Comparison of ENCODE assay signal across 20 cellular contexts in the genomic region with DNA sequence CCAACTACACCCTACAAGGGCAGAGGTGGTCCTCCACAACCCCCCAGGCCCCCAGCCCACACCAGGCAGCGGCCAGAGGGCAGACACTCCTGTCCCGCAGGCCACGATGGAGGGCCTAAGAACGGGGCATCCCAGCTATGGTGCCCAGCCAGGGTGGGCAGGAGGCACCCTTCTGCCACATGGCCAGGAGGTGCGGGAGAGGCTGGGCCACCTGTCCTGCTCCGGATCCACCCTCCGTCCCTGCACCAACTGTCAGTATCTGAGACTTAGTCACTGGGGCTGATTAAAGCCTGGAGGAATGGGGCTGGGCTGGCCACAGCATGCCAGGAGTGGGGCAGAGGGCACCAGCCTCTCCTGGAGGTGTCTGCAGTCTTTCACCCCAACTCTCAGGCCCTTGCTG. TPM values are rescaled to one million over a fixed set of nuclear protein-coding genes. Genes with fewer than 3 reads are reported as not detected.
DNase-seq lines count a peak whose midpoint lies in the region; ATAC-seq and TF ChIP-seq lines count a peak whose summit lies in the region.
"Had no signal": no experiment of that assay in that cellular context is flagged by ENCODE, and none has a peak within 500 bp of the region (broad histone marks: within the 10 kb centered on the region; RNA-seq: fewer than 3 reads in every experiment).

No MANE protein-coding gene starts in this region.

- DNase-seq in EH (ENCODE audit: low read depth) (peak; percentile 28), NCI-H226 (peak; percentile 52), gastrocnemius medialis (no peak), NCI-H1092 treated with DMSO at 0.1 percent for 48 hours (lab: John Stamatoyannopoulos, UW) (no peak)
- no peak for DNase-seq in activated CD4-positive, CD25-positive, alpha-beta regulatory T cell treated with anti-CD3 and anti-CD28 coated beads, Interleukin-2, amount 50 U/mL, for 72 hours
- DNase-seq: activated CD4-positive, alpha-beta T cell treated with anti-CD3 and anti-CD28 coated beads for 48 hours; activated CD8-positive, alpha-beta memory T cell treated with anti-CD3 and anti-CD28 coated beads, Interleukin-2, amount 50 U/mL, for 4 hours; activated gamma-delta T cell; GDM1; GOT3; NCI-H2029; stimulated activated CD4-positive, alpha-beta T cell treated with anti-CD3 and anti-CD28 coated beads, Interleukin-4, amount 100 ng/mL, for 1 hour; T1000 had no signal

- no peak overlapping the region for H3K4me3 ChIP-seq in gastrocnemius medialis
- H3K4me3 ChIP-seq: left lung had no signal

- H3K9me3 ChIP-seq in gastrocnemius medialis = no peaks in the 10 kb centered on the region
- H3K9me3 ChIP-seq: left lung had no signal

- TF ChIP-seq POLR2A in gastrocnemius medialis (IDR thresholded peaks at IDR 0.05) = no peak

- ATAC-seq in esophagus mucosa (peak; percentile 88), gastrocnemius medialis (no peak), HG03565 (IDR thresholded peaks at IDR 0.05; ENCODE audit: unreplicated experiment) (no peak), GM18502 (IDR thresholded peaks at IDR 0.05; ENCODE audit: poor library complexity, unreplicated experiment) (no peak)
- ATAC-seq: left lung had no signal

- TF ChIP-seq CTCF in gastrocnemius medialis (IDR thresholded peaks at IDR 0.05 in 4 of 5, conservative IDR thresholded peaks at IDR 0.05 in 1 of 5) = no peak

- no peaks in the 10 kb centered on the region for H3K27me3 ChIP-seq in gastrocnemius medialis
- H3K27me3 ChIP-seq: left lung had no signal

- H3K36me3 ChIP-seq in gastrocnemius medialis = peaks cover 0 to 55% of the 10 kb centered on the region in 2 donors

- intact Hi-C loops in gastrocnemius medialis (cut with DNase I; ENCODE audit: low total_unique reads) = no loop called here

- H3K27ac ChIP-seq in gastrocnemius medialis = peak overlapping the region; percentile 21 to 77 (median 35)
- H3K27ac ChIP-seq: left lung had no signal

- H3K4me1 ChIP-seq in gastrocnemius medialis = peaks cover under 1 to 19% of the 10 kb centered on the region in 2 donors
- H3K4me1 ChIP-seq: left lung had no signal

- in situ Hi-C loops in gastrocnemius medialis (cut with MboI; ENCODE audit: low sequenced_read_pairs in 4 of 4) = no loop called here

RNA-seq across cellular contexts. Expression of a gene that starts 37.9 kb away (rescaled TPM):
- total RNA-seq in esophagus mucosa = 42.6 TPM
- total RNA-seq in gastrocnemius medialis = 10 to 100 TPM; 40.5 to 54.0 (median 49.3) TPM

RNA-seq across cellular contexts. Expression of a gene that starts 58.7 kb away (rescaled TPM):
- total RNA-seq in esophagus mucosa = 43.5 TPM
- under 1 TPM in 1 of 4 donors, not detected in 3; 0.27 TPM for total RNA-seq in gastrocnemius medialis
- total RNA-seq: NCI-H460, osteocyte, SK-MEL-5 had no signal

Comparison
In these comparisons a context has a peak if more than half of its experiments do, and no peak if none do; other contexts are left out.
1. DNase-seq: peak in EH (single experiment) and NCI-H226 (single experiment); none in gastrocnemius medialis (0 of 2), activated CD4-positive, CD25-positive, alpha-beta regulatory T cell treated with anti-CD3 and anti-CD28 coated beads, Interleukin-2, amount 50 U/mL, for 72 hours (single experiment) and NCI-H1092 treated with DMSO at 0.1 percent for 48 hours (single experiment).
2. RNA of a gene that starts 58.7 kb away (total RNA-seq): 43.5 TPM in esophagus mucosa (single experiment); 0.27 TPM in gastrocnemius medialis; every median in the first group is over 10 times any median in the second.